ENCODE assay signal across 8 cellular contexts in genomic region chr1:18927654-18928272, GRCh38. TPM values are rescaled to one million over a fixed set of nuclear protein-coding genes. Genes with fewer than 3 reads are reported as not detected.
DNase-seq lines count a peak whose midpoint lies in the region; ATAC-seq and TF ChIP-seq lines count a peak whose summit lies in the region.

No MANE protein-coding gene starts in this region.

- no peaks in the 10 kb centered on the region for H3K9me3 ChIP-seq in SK-N-MC (ENCODE audit: low read depth, low read length)

- no peak overlapping the region for H3K9ac ChIP-seq in SK-N-MC (ENCODE audit: insufficient read length)

- peak; percentile 29 for ATAC-seq in HG02798 (IDR thresholded peaks at IDR 0.05; ENCODE audit: poor library complexity, unreplicated experiment)
- ATAC-seq in GM18870 (IDR thresholded peaks at IDR 0.05; ENCODE audit: unreplicated experiment) = no peak

- peak overlapping the region; percentile 83 for H3K27ac ChIP-seq in SK-N-MC

- H3K27me3 Mint-ChIP-seq in chondrocyte (ENCODE audit: low read depth) = no peaks in the 10 kb centered on the region

- H3K4me3 ChIP-seq in SK-N-MC = 0 out of 2 replicates have a peak overlapping the region, but pooled peaks have one; percentile 11

- H3K4me3 Mint-ChIP-seq in chondrocyte (ENCODE audit: unreplicated experiment) = no peak overlapping the region

- H3K36me3 Mint-ChIP-seq in chondrocyte (ENCODE audit: low read depth) = peaks cover 1% of the 10 kb centered on the region

- H3K27ac Mint-ChIP-seq in chondrocyte (ENCODE audit: unreplicated experiment) = peak overlapping the region; percentile 76

- peaks cover 70% of the 10 kb centered on the region for H3K4me1 Mint-ChIP-seq in chondrocyte (ENCODE audit: low read depth)

- H3K36me3 ChIP-seq in SK-N-MC (ENCODE audit: insufficient read depth, low read length) = no peaks in the 10 kb centered on the region

- no peaks in the 10 kb centered on the region for H3K9me3 Mint-ChIP-seq in chondrocyte (ENCODE audit: low read depth)

- peak; percentile 73 for DNase-seq in ELR (ENCODE audit: low read depth)
- no peak for DNase-seq in SK-N-MC (ENCODE audit: low read depth, low spot score)
- DNase-seq in chondrocyte (ENCODE audit: low spot score) = no peak
- peak; percentile 24 to 25 for DNase-seq in stimulated activated CD4-positive, alpha-beta T cell treated with anti-CD3 and anti-CD28 coated beads, Interleukin-15, amount 100 ng/mL, for 48 hours (ENCODE audit: low read depth in 2 of 2)
- DNase-seq in GM03348 (ENCODE audit: low spot score) = no peak
- no peak for DNase-seq in mesenteric fat pad (ENCODE audit: low spot score)

- no peak for TF ChIP-seq CTCF in chondrocyte (IDR thresholded peaks at IDR 0.05)

RNA-seq across cellular contexts. Expression of gene ALDH4A1, which starts 25.4 kb away (rescaled TPM):
- total RNA-seq in chondrocyte = 9.3 to 15.0 TPM (median 14.2 TPM) in 3 replicates
- 54.8 TPM for total RNA-seq in mesenteric fat pad

RNA-seq across cellular contexts. Expression of gene IFFO2, which starts 28.7 kb away (rescaled TPM):
- total RNA-seq in chondrocyte = 13.9 to 18.9 TPM (median 18.8 TPM) in 3 replicates
- total RNA-seq in mesenteric fat pad = 10.1 TPM

Comparison
In these comparisons a context has a peak if more than half of its experiments do, and no peak if none do; other contexts are left out.
1. DNase-seq: peak in ELR (single experiment) and stimulated activated CD4-positive, alpha-beta T cell treated with anti-CD3 and anti-CD28 coated beads, Interleukin-15, amount 100 ng/mL, for 48 hours (2 of 2); none in SK-N-MC (single experiment), chondrocyte (single experiment), GM03348 (single experiment) and mesenteric fat pad (single experiment).